14 cellular contexts compared by ENCODE assay signal in the genomic region with DNA sequence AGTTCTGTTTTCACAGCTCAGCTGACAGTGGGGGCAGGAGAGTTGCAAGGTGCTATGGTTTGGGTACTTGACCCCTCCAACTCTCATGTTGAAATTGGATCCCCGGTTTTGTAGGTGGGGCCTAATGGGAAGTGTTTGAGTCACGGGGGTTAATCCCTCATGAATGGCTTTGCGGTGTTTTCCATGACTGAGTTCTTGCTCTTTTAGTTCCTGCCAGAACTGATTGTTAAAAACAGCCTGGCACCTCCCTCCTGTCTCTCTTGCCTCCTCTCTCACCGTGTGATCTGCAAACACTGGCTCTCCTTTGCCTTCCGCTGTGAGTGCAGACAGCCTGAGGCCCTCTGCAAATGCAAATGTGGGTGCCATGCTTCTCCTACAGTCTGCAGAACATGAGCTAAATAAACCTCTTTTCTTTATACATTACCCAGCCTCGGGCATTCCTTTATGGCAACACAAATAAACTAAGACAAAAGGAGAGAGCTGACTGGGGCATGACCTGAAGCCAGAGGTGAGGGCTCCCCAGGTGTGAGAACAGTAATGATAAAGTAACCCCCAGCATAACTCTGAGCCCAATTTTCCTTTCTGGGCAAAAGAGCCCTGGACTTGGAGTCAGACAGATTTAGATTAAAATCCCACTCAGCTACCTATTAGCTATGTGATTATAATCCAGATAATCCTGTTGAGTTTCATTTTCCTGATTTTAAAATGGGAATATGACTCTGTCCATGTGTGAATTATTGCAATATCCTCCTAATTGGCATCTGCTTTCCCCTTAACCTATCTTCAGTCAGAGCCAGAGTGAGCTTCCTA.
A peak's percentile ranks its signal among the peaks of the same experiment; 100 is the strongest.
DNase-seq lines count a peak whose midpoint lies in the region; ATAC-seq, FAIRE-seq and TF ChIP-seq lines count a peak whose summit lies in the region.
"Had no signal": no experiment of that assay in that cellular context is flagged by ENCODE, and none has a peak within 500 bp of the region (broad histone marks: within the 10 kb centered on the region; RNA-seq: fewer than 3 reads in every experiment).

No MANE protein-coding gene starts in this region.

- H3K27me3 ChIP-seq in left ventricle myocardium inferior (ENCODE audit: low read depth) (no peaks in the 10 kb centered on the region), upper lobe of left lung (no peaks in the 10 kb centered on the region), HepG2 (ENCODE audit: control insufficient read depth in 1 of 2, insufficient read depth in 2 of 2, low read length in 2 of 2) (peaks cover 0 to 7% of the 10 kb centered on the region in 2 experiments; a peak in 2 of 5 replicates)
- H3K27me3 ChIP-seq: tibial nerve had no signal

- CTCF ChIA-PET in activated naive CD4-positive, alpha-beta T cell treated with anti-CD3 and anti-CD28 coated beads, Interleukin-2, amount 10 ng/mL, durations not matched to agents 7 days and 5 days (lab: Charles Lee), result no interaction called here
- CTCF ChIA-PET in HepG2 (lab: Yijun Ruan, JAX; ENCODE audit: low intra/inter-chr PET ratio, low total read pairs), result no interaction called here

- H3K36me3 ChIP-seq in left ventricle myocardium inferior, result no peaks in the 10 kb centered on the region
- H3K36me3 ChIP-seq in upper lobe of left lung, result no peaks in the 10 kb centered on the region
- no peaks in the 10 kb centered on the region for H3K36me3 ChIP-seq in HepG2 (replicated peaks in 1 of 2; ENCODE audit: control insufficient read depth in 1 of 2, insufficient read depth in 2 of 2, low read length in 2 of 2)
- H3K36me3 ChIP-seq: tibial nerve had no signal

- no peak for TF ChIP-seq CTCF in left ventricle myocardium inferior (IDR thresholded peaks at IDR 0.05; ENCODE audit: borderline replicate concordance)
- TF ChIP-seq CTCF in upper lobe of left lung (IDR thresholded peaks at IDR 0.05), result no peak
- no peak for TF ChIP-seq CTCF in HepG2 (CRISPR knock-in tag; IDR thresholded peaks at IDR 0.05)

- peaks cover 12% of the 10 kb centered on the region for H3K27me3 Mint-ChIP-seq in activated naive CD4-positive, alpha-beta T cell treated with anti-CD3 and anti-CD28 coated beads, Interleukin-2, amount 10 ng/mL, durations not matched to agents 7 days and 5 days
- H3K27me3 Mint-ChIP-seq in activated T-cell treated with anti-CD3 and anti-CD28 coated beads, Interleukin-2, amount 50 U/mL, for 24 hours, result peaks cover 32% of the 10 kb centered on the region

- peak overlapping the region; percentile 31 for H3K27ac ChIP-seq in left ventricle myocardium inferior (replicated peaks)
- H3K27ac ChIP-seq in upper lobe of left lung, result peak overlapping the region in 3 of 4 donors; percentile 36 to 68 (median 55)
- H3K27ac ChIP-seq in HepG2 (ENCODE audit: extremely low read length, insufficient read depth, low read length), result no peak overlapping the region
- H3K27ac ChIP-seq: tibial nerve had no signal

- ATAC-seq in upper lobe of left lung (ENCODE audit: low FRiP score in 2 of 2), result peak; percentile 56 to 90
- ATAC-seq in HepG2, result no peak

- TF ChIP-seq POLR2A in upper lobe of left lung (IDR thresholded peaks at IDR 0.05), result peak in 1 of 4 donors; percentile 11
- no peak for TF ChIP-seq POLR2A in HepG2 (IDR thresholded peaks at IDR 0.05; ENCODE audit: insufficient read depth in 1 of 2, low read depth in 2 of 2, low read length in 2 of 2)

- no peak overlapping the region for H3K9ac ChIP-seq in HepG2 (ENCODE audit: insufficient read depth, low read depth, low read length)

- H3K9me3 Mint-ChIP-seq in activated naive CD4-positive, alpha-beta T cell treated with anti-CD3 and anti-CD28 coated beads, Interleukin-2, amount 10 ng/mL, durations not matched to agents 7 days and 5 days, result peaks cover 2% of the 10 kb centered on the region
- peaks cover 3% of the 10 kb centered on the region for H3K9me3 Mint-ChIP-seq in activated T-cell treated with anti-CD3 and anti-CD28 coated beads, Interleukin-2, amount 50 U/mL, for 24 hours
- H3K9me3 Mint-ChIP-seq: activated T-helper 2 cell treated with anti-CD3 and anti-CD28 coated beads, Interferon-gamma antibody, Interleukin-2, Interleukin-4, amounts not matched to agents 10 μg/mL and 5 μg/mL and 100 μg/mL, durations not matched to agents 14 hours and 24 hours and 36 hours had no signal

- no peaks in the 10 kb centered on the region for H3K79me2 ChIP-seq in HepG2 (ENCODE audit: insufficient read depth, low read length)

- FAIRE-seq in HepG2 (lab: Jason Lieb, UNC), result no peak
- FAIRE-seq: endothelial cell of umbilical vein had no signal

- H3K4me3 ChIP-seq in left ventricle myocardium inferior, result no peak overlapping the region
- no peak overlapping the region for H3K4me3 ChIP-seq in upper lobe of left lung
- no peak overlapping the region for H3K4me3 ChIP-seq in HepG2 (replicated peaks in 1 of 3; ENCODE audit: insufficient read depth in 1 of 3, low read depth in 2 of 3, low read length in 3 of 3)
- H3K4me3 ChIP-seq: tibial nerve had no signal

- no peak for TF ChIP-seq RAD21 in HepG2 (CRISPR knock-in tag; IDR thresholded peaks at IDR 0.05)

- BruUV-seq in HepG2 (replicated peaks; lab: Mats Ljungman, UMichigan), result no TSS peak

- no peaks in the 10 kb centered on the region for H3K4me1 Mint-ChIP-seq in activated naive CD4-positive, alpha-beta T cell treated with anti-CD3 and anti-CD28 coated beads, Interleukin-2, amount 10 ng/mL, durations not matched to agents 7 days and 5 days
- H3K4me1 Mint-ChIP-seq in activated T-cell treated with anti-CD3 and anti-CD28 coated beads, Interleukin-2, amount 50 U/mL, for 24 hours (ENCODE audit: low read depth), result no peaks in the 10 kb centered on the region

- H4K20me1 ChIP-seq in HepG2 (ENCODE audit: insufficient read depth, low read length), result no peaks in the 10 kb centered on the region

- no peaks in the 10 kb centered on the region for H3K36me3 Mint-ChIP-seq in activated naive CD4-positive, alpha-beta T cell treated with anti-CD3 and anti-CD28 coated beads, Interleukin-2, amount 10 ng/mL, durations not matched to agents 7 days and 5 days
- H3K36me3 Mint-ChIP-seq in activated T-cell treated with anti-CD3 and anti-CD28 coated beads, Interleukin-2, amount 50 U/mL, for 24 hours (ENCODE audit: low read depth), result no peaks in the 10 kb centered on the region

- in situ Hi-C loops in HepG2 (cut with HindIII; ENCODE audit: extremely low pct_ligation_motif_present, low pct_unique_long_range_greater_than_20kb), result no loop called here

- intact Hi-C loops in left ventricle myocardium inferior (cut with micrococcal nuclease), result no loop called here
- intact Hi-C loops in HepG2 (cut with micrococcal nuclease; ENCODE audit: unreplicated experiment), result loop anchor here (5.0 kb wide), 1 partner anchor 955 kb away; no protein-coding TSS in a partner anchor

- TF ChIP-seq EP300 in upper lobe of left lung (IDR thresholded peaks at IDR 0.05), result peak in 1 of 4 donors; percentile 70
- no peak for TF ChIP-seq EP300 in HepG2 (IDR thresholded peaks at IDR 0.05; ENCODE audit: low read depth in 2 of 2, low read length in 2 of 2)
- TF ChIP-seq EP300 in HepG2 (CRISPR knock-in tag; IDR thresholded peaks at IDR 0.05; ENCODE audit: borderline replicate concordance), result no peak

- H3K4me1 ChIP-seq in left ventricle myocardium inferior, result peaks cover 7% of the 10 kb centered on the region
- peaks cover 0 to 12% (median 2%) of the 10 kb centered on the region in 4 donors for H3K4me1 ChIP-seq in upper lobe of left lung
- no peaks in the 10 kb centered on the region for H3K4me1 ChIP-seq in HepG2 (ENCODE audit: insufficient read depth, low read length)
- H3K4me1 ChIP-seq: tibial nerve had no signal

- POLR2A ChIA-PET in HepG2 (lab: Yijun Ruan, JAX), result no interaction called here

- H3K9me3 ChIP-seq in left ventricle myocardium inferior (replicated peaks) (peaks cover 7% of the 10 kb centered on the region), upper lobe of left lung (no peaks in the 10 kb centered on the region), HepG2 (ENCODE audit: low read length) (no peaks in the 10 kb centered on the region)

- H3K27ac Mint-ChIP-seq in activated naive CD4-positive, alpha-beta T cell treated with anti-CD3 and anti-CD28 coated beads, Interleukin-2, amount 10 ng/mL, durations not matched to agents 7 days and 5 days, result peak overlapping the region; percentile 50
- H3K27ac Mint-ChIP-seq in activated T-cell treated with anti-CD3 and anti-CD28 coated beads, Interleukin-2, amount 50 U/mL, for 24 hours, result no peak overlapping the region
- H3K27ac Mint-ChIP-seq: activated T-helper 2 cell treated with anti-CD3 and anti-CD28 coated beads, Interferon-gamma antibody, Interleukin-2, Interleukin-4, amounts not matched to agents 10 μg/mL and 5 μg/mL and 100 μg/mL, durations not matched to agents 14 hours and 24 hours and 36 hours had no signal

- DNase-seq in activated naive CD4-positive, alpha-beta T cell treated with anti-CD3 and anti-CD28 coated beads, Interleukin-2, amount 10 ng/mL, durations not matched to agents 7 days and 5 days, result no peak
- no peak for DNase-seq in activated naive CD4-positive, alpha-beta T cell treated with anti-CD3 and anti-CD28 coated beads, Interleukin-2, amount 50 U/mL, for 16 hours
- DNase-seq in NCI-H774 (lab: John Stamatoyannopoulos, UW), result peak; percentile 56
- DNase-seq in left ventricle myocardium inferior, result no peak
- peak in 1 of 2 donors; percentile 81 for DNase-seq in upper lobe of left lung
- no peak for DNase-seq in activated T-cell treated with anti-CD3 and anti-CD28 coated beads, Interleukin-2, amount 50 U/mL, for 24 hours
- no peak for DNase-seq in stimulated activated naive CD4-positive, alpha-beta T cell treated with Interleukin-2 at 50 U/mL for 16 hours (lab: John Stamatoyannopoulos, UW)
- no peak for DNase-seq in HepG2 (ENCODE audit: low spot score)
- DNase-seq: activated CD4-positive, alpha-beta T cell treated with anti-CD3 and anti-CD28 coated beads, Interleukin-2, amount 50 U/mL, for 1 hour; DND-41; T-helper 1 cell had no signal

- no peak overlapping the region for H3K4me3 Mint-ChIP-seq in activated naive CD4-positive, alpha-beta T cell treated with anti-CD3 and anti-CD28 coated beads, Interleukin-2, amount 10 ng/mL, durations not matched to agents 7 days and 5 days
- H3K4me3 Mint-ChIP-seq in activated T-cell treated with anti-CD3 and anti-CD28 coated beads, Interleukin-2, amount 50 U/mL, for 24 hours, result no peak overlapping the region

- no peak overlapping the region for H2AFZ ChIP-seq in HepG2 (ENCODE audit: low read length)

- H3K4me2 ChIP-seq in HepG2 (ENCODE audit: low read depth, low read length), result no peak overlapping the region

- 24 to 29% methylated on average over 6 of the region's 6 CpGs for WGBS in upper lobe of left lung, 2 donors
- 10% methylated on average over 6 of the region's 6 CpGs for WGBS in HepG2 (ENCODE audit: low lambda C conversion rate)

TF ChIP-seq in HepG2, 621 proteins besides CTCF, POLR2A, EP300 and RAD21 (continues in another document):
- TF ChIP-seq HNRNPUL1 (IDR thresholded peaks at IDR 0.05; ENCODE audit: low read depth, low read length), result no peak
